Comparison of ENCODE assay signal across 1 cellular context in genomic region chr3:172061724-172062184, GRCh38.
TF ChIP-seq lines count a peak whose summit lies in the region.

No MANE protein-coding gene starts in this region.

TF ChIP-seq in HepG2, 621 proteins besides CTCF, POLR2A, EP300 and RAD21 (continued from another document):
- TF ChIP-seq, protein P1, sequence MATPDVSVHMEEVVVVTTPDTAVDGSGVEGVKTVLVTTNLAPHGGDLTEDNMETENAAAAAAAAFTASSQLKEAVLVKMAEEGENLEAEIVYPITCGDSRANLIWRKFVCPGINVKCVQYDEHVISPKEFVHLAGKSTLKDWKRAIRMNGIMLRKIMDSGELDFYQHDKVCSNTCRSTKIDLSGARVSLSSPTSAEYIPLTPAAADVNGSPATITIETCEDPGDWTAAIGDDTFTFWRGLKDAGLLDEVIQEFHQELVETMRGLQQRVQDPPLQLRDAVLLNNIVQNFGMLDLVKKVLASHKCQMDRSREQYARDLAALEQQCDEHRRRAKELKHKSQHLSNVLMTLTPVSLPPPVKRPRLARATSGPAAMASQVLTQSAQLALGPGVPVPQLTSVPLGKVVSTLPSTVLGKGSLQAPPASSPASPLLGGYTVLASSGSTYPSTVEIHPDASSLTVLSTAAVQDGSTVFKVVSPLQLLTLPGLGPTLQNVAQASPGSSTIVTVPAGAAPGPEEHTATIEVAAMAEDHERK (CRISPR knock-in tag; IDR thresholded peaks at IDR 0.05; ENCODE audit: low read depth): no peak
- TF ChIP-seq ZNF773 (CRISPR knock-in tag; IDR thresholded peaks at IDR 0.05; ENCODE audit: borderline replicate concordance) (no peak), ZMYM4 (CRISPR knock-in tag; IDR thresholded peaks at IDR 0.05) (peak; percentile 68; the same call in 1 of the 2 replicates), KLF12 (CRISPR knock-in tag; IDR thresholded peaks at IDR 0.05; ENCODE audit: borderline replicate concordance) (0 out of 2 replicates have a peak, but pooled peaks have one; percentile 18), ZNF749 (CRISPR knock-in tag; IDR thresholded peaks at IDR 0.05; ENCODE audit: borderline replicate concordance) (0 out of 2 replicates have a peak, but pooled peaks have one; percentile 34), ZBTB4 (CRISPR knock-in tag; IDR thresholded peaks at IDR 0.05; ENCODE audit: borderline replicate concordance) (no peak), HOXA3 (CRISPR knock-in tag; IDR thresholded peaks at IDR 0.05) (no peak), PRPF4 (IDR thresholded peaks at IDR 0.05; ENCODE audit: low read depth, low read length, poor library complexity, severe bottlenecking) (no peak), ZNF703 (CRISPR knock-in tag; IDR thresholded peaks at IDR 0.05; ENCODE audit: borderline replicate concordance) (no peak), STAT6 (CRISPR knock-in tag; IDR thresholded peaks at IDR 0.05; ENCODE audit: borderline replicate concordance) (no peak), ZNF652 (CRISPR knock-in tag; IDR thresholded peaks at IDR 0.05; ENCODE audit: borderline replicate concordance, low read depth) (peak; percentile 96), ASH2L (IDR thresholded peaks at IDR 0.05; ENCODE audit: insufficient read length, low read depth, low read length) (peak; percentile 59), ISL2 (CRISPR knock-in tag; IDR thresholded peaks at IDR 0.05) (peak; percentile 95), TCF7 (IDR thresholded peaks at IDR 0.05; ENCODE audit: low read depth) (peak; percentile 90), ZBTB7A (CRISPR knock-in tag; IDR thresholded peaks at IDR 0.05) (no peak), ZNF569 (CRISPR knock-in tag; IDR thresholded peaks at IDR 0.05; ENCODE audit: borderline replicate concordance) (no peak), SP140L (CRISPR knock-in tag; IDR thresholded peaks at IDR 0.05; ENCODE audit: borderline replicate concordance) (peak; percentile 80; the same call in 1 of the 2 replicates), THYN1 (CRISPR knock-in tag; IDR thresholded peaks at IDR 0.05; ENCODE audit: borderline replicate concordance, low read depth) (no peak), RARA (CRISPR knock-in tag; IDR thresholded peaks at IDR 0.05) (peak; percentile 86), TCF12 (IDR thresholded peaks at IDR 0.05) (no peak), TCF12 (CRISPR knock-in tag; IDR thresholded peaks at IDR 0.05) (no peak), SIX1 (CRISPR knock-in tag; IDR thresholded peaks at IDR 0.05; ENCODE audit: borderline replicate concordance) (peak; percentile 65; the same call in 1 of the 2 replicates), ZNF710 (CRISPR knock-in tag; IDR thresholded peaks at IDR 0.05; ENCODE audit: borderline replicate concordance) (peak; percentile 53; the same call in 1 of the 2 replicates), TSC22D2 (CRISPR knock-in tag; IDR thresholded peaks at IDR 0.05; ENCODE audit: borderline replicate concordance) (no peak), ZNF232 (CRISPR knock-in tag; IDR thresholded peaks at IDR 0.05; ENCODE audit: borderline replicate concordance) (0 out of 2 replicates have a peak, but pooled peaks have one; percentile 11), PPARG (CRISPR knock-in tag; conservative IDR thresholded peaks at IDR 0.05) (peak; percentile 86), SAP130 (CRISPR knock-in tag; IDR thresholded peaks at IDR 0.05; ENCODE audit: low read depth) (peak; percentile 84), HHEX (CRISPR knock-in tag; IDR thresholded peaks at IDR 0.05) (peak; percentile 37; the same call in 1 of the 2 replicates), NCOA1 (CRISPR knock-in tag; IDR thresholded peaks at IDR 0.05) (no peak), ZNF10 (CRISPR knock-in tag; IDR thresholded peaks at IDR 0.05; ENCODE audit: borderline replicate concordance, low read depth) (no peak), MED13 (CRISPR knock-in tag; IDR thresholded peaks at IDR 0.05) (peak; percentile 58; the same call in 1 of the 2 replicates), ZNF512 (CRISPR knock-in tag; IDR thresholded peaks at IDR 0.05) (no peak)
- TF ChIP-seq, protein P2, sequence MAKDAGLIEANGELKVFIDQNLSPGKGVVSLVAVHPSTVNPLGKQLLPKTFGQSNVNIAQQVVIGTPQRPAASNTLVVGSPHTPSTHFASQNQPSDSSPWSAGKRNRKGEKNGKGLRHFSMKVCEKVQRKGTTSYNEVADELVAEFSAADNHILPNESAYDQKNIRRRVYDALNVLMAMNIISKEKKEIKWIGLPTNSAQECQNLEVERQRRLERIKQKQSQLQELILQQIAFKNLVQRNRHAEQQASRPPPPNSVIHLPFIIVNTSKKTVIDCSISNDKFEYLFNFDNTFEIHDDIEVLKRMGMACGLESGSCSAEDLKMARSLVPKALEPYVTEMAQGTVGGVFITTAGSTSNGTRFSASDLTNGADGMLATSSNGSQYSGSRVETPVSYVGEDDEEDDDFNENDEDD (CRISPR knock-in tag; IDR thresholded peaks at IDR 0.05; ENCODE audit: borderline replicate concordance): no peak
- TF ChIP-seq, protein P3, sequence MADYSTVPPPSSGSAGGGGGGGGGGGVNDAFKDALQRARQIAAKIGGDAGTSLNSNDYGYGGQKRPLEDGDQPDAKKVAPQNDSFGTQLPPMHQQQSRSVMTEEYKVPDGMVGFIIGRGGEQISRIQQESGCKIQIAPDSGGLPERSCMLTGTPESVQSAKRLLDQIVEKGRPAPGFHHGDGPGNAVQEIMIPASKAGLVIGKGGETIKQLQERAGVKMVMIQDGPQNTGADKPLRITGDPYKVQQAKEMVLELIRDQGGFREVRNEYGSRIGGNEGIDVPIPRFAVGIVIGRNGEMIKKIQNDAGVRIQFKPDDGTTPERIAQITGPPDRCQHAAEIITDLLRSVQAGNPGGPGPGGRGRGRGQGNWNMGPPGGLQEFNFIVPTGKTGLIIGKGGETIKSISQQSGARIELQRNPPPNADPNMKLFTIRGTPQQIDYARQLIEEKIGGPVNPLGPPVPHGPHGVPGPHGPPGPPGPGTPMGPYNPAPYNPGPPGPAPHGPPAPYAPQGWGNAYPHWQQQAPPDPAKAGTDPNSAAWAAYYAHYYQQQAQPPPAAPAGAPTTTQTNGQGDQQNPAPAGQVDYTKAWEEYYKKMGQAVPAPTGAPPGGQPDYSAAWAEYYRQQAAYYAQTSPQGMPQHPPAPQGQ (CRISPR knock-in tag; IDR thresholded peaks at IDR 0.05; ENCODE audit: borderline replicate concordance): no peak
TF ChIP-seq in HepG2: peak in this region for 137.
